Comparison of ENCODE assay signal across 15 cellular contexts in the genomic region with DNA sequence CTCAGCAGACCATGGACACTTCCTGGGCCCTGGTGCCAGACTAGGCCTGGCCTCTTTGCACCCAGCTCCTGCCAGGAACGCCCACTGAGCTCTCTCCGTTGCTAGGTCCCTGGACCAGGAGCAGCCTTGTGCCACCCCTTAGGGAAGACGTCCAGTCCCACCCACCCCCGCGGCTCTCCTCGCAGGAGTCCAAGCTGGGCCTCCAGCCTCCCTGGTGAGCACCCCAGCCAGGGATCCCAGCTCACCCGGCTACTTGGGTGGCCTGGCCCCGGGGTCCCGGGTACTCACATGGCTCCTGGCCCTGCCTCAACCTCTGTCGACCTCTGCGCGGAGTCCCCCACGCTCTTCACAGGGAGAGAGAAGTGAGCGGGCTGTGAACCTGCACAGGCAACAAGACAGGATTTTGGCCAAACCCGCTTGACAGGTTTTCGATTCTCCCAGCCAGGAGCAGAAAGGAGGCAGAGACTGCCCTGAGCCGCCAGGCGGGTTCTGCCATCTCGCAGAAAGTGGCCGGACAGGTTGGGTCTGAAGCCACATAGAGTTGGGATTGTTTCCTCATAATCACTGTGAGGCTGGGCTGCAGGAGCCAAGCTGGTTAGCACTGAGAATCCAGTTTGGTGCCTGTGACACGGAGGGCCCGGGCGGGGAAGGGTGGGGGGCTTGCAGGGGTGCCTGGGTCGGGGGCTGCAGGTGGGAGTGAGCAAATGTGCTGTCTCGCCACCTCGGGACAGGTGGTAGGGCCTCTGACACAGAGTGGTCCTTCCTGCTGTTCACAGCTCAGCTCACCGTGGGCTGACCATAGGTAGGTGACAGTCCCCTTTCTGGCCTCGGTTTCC. TPM values are rescaled to one million over a fixed set of nuclear protein-coding genes. Genes with fewer than 3 reads are reported as not detected.
DNase-seq lines count a peak whose midpoint lies in the region; ATAC-seq and TF ChIP-seq lines count a peak whose summit lies in the region.
"Had no signal": no experiment of that assay in that cellular context is flagged by ENCODE, and none has a peak within 500 bp of the region (broad histone marks: within the 10 kb centered on the region; RNA-seq: fewer than 3 reads in every experiment).

A gene with protein sequence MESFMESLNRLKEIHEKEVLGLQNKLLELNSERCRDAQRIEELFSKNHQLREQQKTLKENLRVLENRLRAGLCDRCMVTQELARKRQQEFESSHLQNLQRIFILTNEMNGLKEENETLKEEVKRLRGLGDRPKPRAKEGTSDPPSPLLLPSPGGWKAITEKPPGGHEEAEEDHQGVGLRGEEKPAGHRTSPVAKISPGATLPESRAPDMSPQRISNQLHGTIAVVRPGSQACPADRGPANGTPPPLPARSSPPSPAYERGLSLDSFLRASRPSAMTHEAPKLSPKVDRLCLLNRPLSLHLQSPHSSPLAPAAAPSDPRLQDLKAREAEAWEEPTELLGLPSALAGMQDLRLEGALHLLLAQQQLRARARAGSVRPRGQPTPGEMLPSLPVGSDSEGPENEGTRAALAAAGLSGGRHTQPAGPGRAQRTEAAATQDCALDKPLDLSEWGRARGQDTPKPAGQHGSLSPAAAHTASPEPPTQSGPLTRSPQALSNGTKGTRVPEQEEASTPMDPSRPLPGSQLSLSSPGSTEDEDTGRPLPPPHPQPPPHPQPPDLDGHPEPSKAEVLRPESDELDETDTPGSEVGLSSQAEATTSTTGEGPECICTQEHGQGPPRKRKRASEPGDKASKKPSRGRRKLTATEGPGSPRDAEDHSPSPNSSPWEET (minus strand): TSS at position 368 of the 836 bp plus-strand sequence. CDS start 7,892 bp downstream, outside the sequence.

- 27% methylated on average over 28 of the region's 28 CpGs; no CpG with 5 or more reads in 1 of the 2 donors for WGBS in body of pancreas, 2 donors
- 66% methylated on average over 28 of the region's 28 CpGs for WGBS in liver
- 78% methylated on average over 28 of the region's 28 CpGs for WGBS in urinary bladder

- no peaks in the 10 kb centered on the region for H3K4me1 Mint-ChIP-seq in activated T-cell treated with anti-CD3 and anti-CD28 coated beads, Interleukin-2, amount 50 U/mL, for 72 hours (ENCODE audit: low read depth)
- H3K4me1 Mint-ChIP-seq: naive thymus-derived CD8-positive, alpha-beta T cell; stimulated activated naive B cell treated with anti-CD40 and anti-IgM and Interleukin-4, amounts not matched to agents 10 μg/mL and 1 μg/mL and 100 μg/mL, for 72 hours had no signal

- H3K27ac ChIP-seq in body of pancreas, result peak within 1 kb of the TSS; percentile 78 to 85 (median 82)
- no peak within 1 kb of the TSS for H3K27ac ChIP-seq in liver (ENCODE audit: low read depth in 1 of 2, low read length in 2 of 2)
- H3K27ac ChIP-seq in urinary bladder (ENCODE audit: low read depth), result peak within 1 kb of the TSS; percentile 64
- H3K27ac ChIP-seq: A549, coronary artery had no signal

- H3K36me3 ChIP-seq in body of pancreas (replicated peaks in 1 of 2; ENCODE audit: insufficient read depth in 1 of 2, low read depth in 2 of 2) (no peaks in the 10 kb centered on the region), liver (ENCODE audit: control insufficient read depth in 4 of 4, insufficient read depth in 3 of 4, low read depth in 1 of 4, low read length in 3 of 4) (no peaks in the 10 kb centered on the region), urinary bladder (ENCODE audit: insufficient read depth) (no peaks in the 10 kb centered on the region)

- TF ChIP-seq CTCF in body of pancreas (IDR thresholded peaks at IDR 0.05), result peak in 6 of 7 experiments; percentile 35 to 79 (median 66)
- TF ChIP-seq CTCF in liver (IDR thresholded peaks at IDR 0.05; ENCODE audit: low read depth, low read length, missing input control), result no peak

- H3K4me1 ChIP-seq in body of pancreas, result peaks cover 26% of the 10 kb centered on the region
- no peaks in the 10 kb centered on the region for H3K4me1 ChIP-seq in liver (ENCODE audit: control insufficient read depth in 4 of 4, insufficient read depth in 4 of 4, low read length in 3 of 4)
- no peaks in the 10 kb centered on the region for H3K4me1 ChIP-seq in urinary bladder (ENCODE audit: insufficient read depth)
- H3K4me1 ChIP-seq: A549 had no signal

- H3K4me3 Mint-ChIP-seq in activated T-cell treated with anti-CD3 and anti-CD28 coated beads, Interleukin-2, amount 50 U/mL, for 72 hours, result no peak within 1 kb of the TSS
- H3K4me3 Mint-ChIP-seq: activated naive CD8-positive, alpha-beta T cell; naive thymus-derived CD8-positive, alpha-beta T cell; stimulated activated naive B cell treated with anti-CD40 and anti-IgM and Interleukin-4, amounts not matched to agents 10 μg/mL and 1 μg/mL and 100 μg/mL, for 72 hours had no signal

- H3K27me3 ChIP-seq in body of pancreas (no peaks in the 10 kb centered on the region), liver (ENCODE audit: control insufficient read depth in 4 of 4, insufficient read depth in 4 of 4, low read length in 3 of 4) (no peaks in the 10 kb centered on the region)

- no peak within 1 kb of the TSS for H3K9ac ChIP-seq in liver (ENCODE audit: low read depth in 1 of 2, low read length in 2 of 2)

- H3K4me3 ChIP-seq in body of pancreas, result peak within 1 kb of the TSS in 1 of 2 donors; percentile 16
- H3K4me3 ChIP-seq in liver (ENCODE audit: low read depth in 1 of 3, low read length in 3 of 3), result no peak within 1 kb of the TSS
- H3K4me3 ChIP-seq in urinary bladder (ENCODE audit: low read depth, low read length), result no peak within 1 kb of the TSS
- H3K4me3 ChIP-seq: A549, coronary artery had no signal

- peaks cover 4% of the 10 kb centered on the region for H3K27me3 Mint-ChIP-seq in activated T-cell treated with anti-CD3 and anti-CD28 coated beads, Interleukin-2, amount 50 U/mL, for 72 hours (ENCODE audit: low read depth)

- DNase-seq in SIG-M5 treated with dmso at 0.1 percent for 504 hours (lab: John Stamatoyannopoulos, UW; ENCODE audit: unreplicated experiment), result peak; percentile 92
- DNase-seq in SIG-M5 (lab: John Stamatoyannopoulos, UW), result no peak
- peak; percentile 94 to 97 (median 96) for DNase-seq in body of pancreas
- no peak for DNase-seq in activated T-cell treated with anti-CD3 and anti-CD28 coated beads, Interleukin-2, amount 50 U/mL, for 72 hours
- no peak for DNase-seq in NCI-H2171 (lab: John Stamatoyannopoulos, UW)
- DNase-seq: naive thymus-derived CD8-positive, alpha-beta T cell; NCI-H1436 treated with DMSO at 0.1 percent for 48 hours; Right ventricle myocardium superior; stimulated activated naive B cell treated with anti-CD40 and anti-IgM and Interleukin-4, amounts not matched to agents 10 μg/mL and 1 μg/mL and 100 μg/mL, for 72 hours had no signal

- no peaks in the 10 kb centered on the region for H3K9me3 Mint-ChIP-seq in activated T-cell treated with anti-CD3 and anti-CD28 coated beads, Interleukin-2, amount 50 U/mL, for 72 hours
- H3K9me3 Mint-ChIP-seq: naive thymus-derived CD8-positive, alpha-beta T cell had no signal

- ATAC-seq in body of pancreas (peak; percentile 96), HG02610 (IDR thresholded peaks at IDR 0.05; ENCODE audit: unreplicated experiment) (no peak)
- ATAC-seq in activated T-cell treated with anti-CD3 and anti-CD28 coated beads, Interleukin-2, amount 50 U/mL, for 72 hours (replicated peaks in 1 of 2), result no peak
- ATAC-seq: naive thymus-derived CD8-positive, alpha-beta T cell; stimulated activated naive B cell treated with anti-CD40 and anti-IgM and Interleukin-4, amounts not matched to agents 10 μg/mL and 1 μg/mL and 100 μg/mL, for 72 hours had no signal

- TF ChIP-seq POLR2A in body of pancreas (IDR thresholded peaks at IDR 0.05), result peak in 2 of 3 donors; percentile 38 to 40

- no peaks in the 10 kb centered on the region for H3K36me3 Mint-ChIP-seq in activated T-cell treated with anti-CD3 and anti-CD28 coated beads, Interleukin-2, amount 50 U/mL, for 72 hours (ENCODE audit: insufficient read depth in 2 of 2)
- H3K36me3 Mint-ChIP-seq: activated naive CD8-positive, alpha-beta T cell; naive thymus-derived CD8-positive, alpha-beta T cell; stimulated activated naive B cell treated with anti-CD40 and anti-IgM and Interleukin-4, amounts not matched to agents 10 μg/mL and 1 μg/mL and 100 μg/mL, for 72 hours had no signal

- intact Hi-C loops in body of pancreas (cut with DNase I), result no loop called here

- no peak for TF ChIP-seq RAD21 in liver (IDR thresholded peaks at IDR 0.05)

- H3K27ac Mint-ChIP-seq in activated T-cell treated with anti-CD3 and anti-CD28 coated beads, Interleukin-2, amount 50 U/mL, for 72 hours, result no peak within 1 kb of the TSS
- H3K27ac Mint-ChIP-seq: activated naive CD8-positive, alpha-beta T cell; stimulated activated naive B cell treated with anti-CD40 and anti-IgM and Interleukin-4, amounts not matched to agents 10 μg/mL and 1 μg/mL and 100 μg/mL, for 72 hours had no signal

- H3K9me3 ChIP-seq in body of pancreas, result no peaks in the 10 kb centered on the region
- H3K9me3 ChIP-seq in liver (ENCODE audit: control insufficient read depth in 4 of 4, low read length in 3 of 4), result no peaks in the 10 kb centered on the region
- H3K9me3 ChIP-seq: A549 had no signal

TF ChIP-seq in liver, 16 proteins besides CTCF, POLR2A, EP300 and RAD21:
- TF ChIP-seq SP1 (IDR thresholded peaks at IDR 0.05) (peak; percentile 32), NR2F2 (IDR thresholded peaks at IDR 0.05) (no peak)
- TF ChIP-seq, protein P1, sequence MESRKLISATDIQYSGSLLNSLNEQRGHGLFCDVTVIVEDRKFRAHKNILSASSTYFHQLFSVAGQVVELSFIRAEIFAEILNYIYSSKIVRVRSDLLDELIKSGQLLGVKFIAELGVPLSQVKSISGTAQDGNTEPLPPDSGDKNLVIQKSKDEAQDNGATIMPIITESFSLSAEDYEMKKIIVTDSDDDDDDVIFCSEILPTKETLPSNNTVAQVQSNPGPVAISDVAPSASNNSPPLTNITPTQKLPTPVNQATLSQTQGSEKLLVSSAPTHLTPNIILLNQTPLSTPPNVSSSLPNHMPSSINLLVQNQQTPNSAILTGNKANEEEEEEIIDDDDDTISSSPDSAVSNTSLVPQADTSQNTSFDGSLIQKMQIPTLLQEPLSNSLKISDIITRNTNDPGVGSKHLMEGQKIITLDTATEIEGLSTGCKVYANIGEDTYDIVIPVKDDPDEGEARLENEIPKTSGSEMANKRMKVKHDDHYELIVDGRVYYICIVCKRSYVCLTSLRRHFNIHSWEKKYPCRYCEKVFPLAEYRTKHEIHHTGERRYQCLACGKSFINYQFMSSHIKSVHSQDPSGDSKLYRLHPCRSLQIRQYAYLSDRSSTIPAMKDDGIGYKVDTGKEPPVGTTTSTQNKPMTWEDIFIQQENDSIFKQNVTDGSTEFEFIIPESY (IDR thresholded peaks at IDR 0.05), result no peak

RNA-seq across cellular contexts. Expression of the gene that starts here (rescaled TPM):
- total RNA-seq in body of pancreas (1 to 10 TPM; 2.3 TPM), liver (under 1 TPM; under 0.01 to 0.14 TPM), urinary bladder (0.69 TPM)
- polyA plus RNA-seq in liver (not detected), urinary bladder (1.1 TPM)
- not detected for total RNA-seq in activated T-cell treated with anti-CD3 and anti-CD28 coated beads, Interleukin-2, amount 50 U/mL, for 72 hours
- total RNA-seq: naive thymus-derived CD8-positive, alpha-beta T cell; Right ventricle myocardium superior had no signal
- polyA plus RNA-seq: A549; naive thymus-derived CD8-positive, alpha-beta T cell had no signal

Comparison
In these comparisons a context has a peak if more than half of its experiments do, and no peak if none do; other contexts are left out.
1. DNase-seq: peak in SIG-M5 treated with dmso at 0.1 percent for 504 hours (single experiment) and body of pancreas (4 of 4); none in SIG-M5 (single experiment), activated T-cell treated with anti-CD3 and anti-CD28 coated beads, Interleukin-2, amount 50 U/mL, for 72 hours (0 of 2) and NCI-H2171 (single experiment).
2. H3K27ac ChIP-seq: peak in body of pancreas (4 of 4) and urinary bladder (single experiment); none in liver (0 of 2).